In the genomic region with DNA sequence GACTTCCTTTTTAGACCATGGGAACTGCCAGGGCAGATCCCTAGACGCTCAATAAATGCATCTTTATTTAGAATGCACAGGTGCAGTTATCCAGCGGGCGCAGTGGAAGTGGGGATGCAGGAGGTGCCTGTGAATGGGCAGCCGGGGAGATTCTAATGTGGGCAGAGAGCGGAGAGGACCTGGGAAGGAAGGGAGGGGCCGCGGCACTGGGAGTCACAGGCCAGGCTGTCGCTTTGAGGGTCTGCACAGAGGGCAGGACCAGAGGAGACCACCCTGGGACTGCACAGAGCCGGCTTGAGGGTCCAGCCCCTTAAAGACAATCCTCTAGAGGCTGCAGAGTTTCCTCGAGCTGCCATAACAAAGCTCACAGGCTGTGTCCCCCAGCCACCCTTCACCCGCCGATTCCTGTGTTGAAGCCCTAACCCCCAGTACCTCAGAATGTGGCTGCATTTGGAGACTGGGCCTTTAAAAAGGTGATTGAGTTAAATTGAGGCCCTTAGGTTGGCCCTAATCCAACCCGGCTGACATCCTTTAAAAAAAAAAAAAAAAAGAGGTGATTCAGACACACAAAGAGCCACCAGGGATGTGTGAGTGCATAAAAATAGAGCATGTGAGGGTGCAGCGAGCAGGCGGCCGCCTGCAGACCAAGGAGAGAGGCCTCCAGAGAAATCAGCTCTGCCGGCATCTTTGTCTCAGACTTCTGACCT, we compare ENCODE assay signal across 1 cellular context.
TF ChIP-seq lines count a peak whose summit lies in the region.

No MANE protein-coding gene starts in this region.

TF ChIP-seq in HepG2, 621 proteins besides CTCF, POLR2A, EP300 and RAD21:
- TF ChIP-seq ZBTB3 (CRISPR knock-in tag; IDR thresholded peaks at IDR 0.05; ENCODE audit: borderline replicate concordance, low read depth) (no peak), ZMYM3 (CRISPR knock-in tag; IDR thresholded peaks at IDR 0.05) (no peak)
TF ChIP-seq in HepG2: peak in this region for 0.
